In genomic region chr5:10762776-10763500, GRCh38 we compare ENCODE assay signal across 1 cellular context.
TF ChIP-seq lines count a peak whose summit lies in the region.

No MANE protein-coding gene starts in this region.

TF ChIP-seq in K562, 482 proteins besides CTCF, POLR2A, EP300 and RAD21 (continued from another document and continues in another):
- TF ChIP-seq, protein P1, sequence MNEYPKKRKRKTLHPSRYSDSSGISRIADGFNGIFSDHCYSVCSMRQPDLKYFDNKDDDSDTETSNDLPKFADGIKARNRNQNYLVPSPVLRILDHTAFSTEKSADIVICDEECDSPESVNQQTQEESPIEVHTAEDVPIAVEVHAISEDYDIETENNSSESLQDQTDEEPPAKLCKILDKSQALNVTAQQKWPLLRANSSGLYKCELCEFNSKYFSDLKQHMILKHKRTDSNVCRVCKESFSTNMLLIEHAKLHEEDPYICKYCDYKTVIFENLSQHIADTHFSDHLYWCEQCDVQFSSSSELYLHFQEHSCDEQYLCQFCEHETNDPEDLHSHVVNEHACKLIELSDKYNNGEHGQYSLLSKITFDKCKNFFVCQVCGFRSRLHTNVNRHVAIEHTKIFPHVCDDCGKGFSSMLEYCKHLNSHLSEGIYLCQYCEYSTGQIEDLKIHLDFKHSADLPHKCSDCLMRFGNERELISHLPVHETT (CRISPR knock-in tag; conservative IDR thresholded peaks at IDR 0.05 in 1 of 2, IDR thresholded peaks at IDR 0.05 in 1 of 2) = peak in 1 of 2 experiments; percentile 44; a peak in 1 of 4 replicates
- TF ChIP-seq EGR1 (conservative IDR thresholded peaks at IDR 0.05) (no peak), KLF1 (tag; IDR thresholded peaks at IDR 0.05) (no peak), DPF2 (IDR thresholded peaks at IDR 0.05) (peak; percentile 77), ZNF77 (CRISPR knock-in tag; IDR thresholded peaks at IDR 0.05) (no peak), FOXO4 (CRISPR knock-in tag; IDR thresholded peaks at IDR 0.05) (0 out of 2 replicates have a peak, but pooled peaks have one; percentile 15), MAFG (tag; conservative IDR thresholded peaks at IDR 0.05) (peak; percentile 84), BDP1 (IDR thresholded peaks at IDR 0.05; ENCODE audit: insufficient read depth, insufficient read length) (no peak), RBM22 (IDR thresholded peaks at IDR 0.05; ENCODE audit: low read depth, low read length, poor library complexity, severe bottlenecking) (no peak), RFX5 (IDR thresholded peaks at IDR 0.05; ENCODE audit: low read depth, low read length) (no peak), SMC3 (conservative IDR thresholded peaks at IDR 0.05; ENCODE audit: insufficient read depth, low read depth, low read length) (no peak), ZC3H8 (IDR thresholded peaks at IDR 0.05) (no peak), CBX1 (IDR thresholded peaks at IDR 0.05; ENCODE audit: low read depth) (no peak), ZNF277 (CRISPR knock-in tag; IDR thresholded peaks at IDR 0.05; ENCODE audit: borderline replicate concordance) (no peak), U2AF1 (optimal IDR thresholded peaks at IDR 0.05; ENCODE audit: low read depth, low read length) (no peak), XRCC3 (IDR thresholded peaks at IDR 0.05) (no peak), GABPB2 (CRISPR knock-in tag; conservative IDR thresholded peaks at IDR 0.05) (no peak), NCOA1 (IDR thresholded peaks at IDR 0.05; ENCODE audit: low read depth) (no peak), SNIP1 (IDR thresholded peaks at IDR 0.05; ENCODE audit: low read depth) (no peak), GTF2F1 (IDR thresholded peaks at IDR 0.05; ENCODE audit: low read depth, low read length) (no peak), TFAP4 (CRISPR knock-in tag; IDR thresholded peaks at IDR 0.05; ENCODE audit: borderline replicate concordance) (peak; percentile 35; the same call in 1 of the 2 replicates), CBFB (CRISPR knock-in tag; IDR thresholded peaks at IDR 0.05) (no peak), TAF15 (IDR thresholded peaks at IDR 0.05; ENCODE audit: low read depth, low read length) (no peak), HES1 (IDR thresholded peaks at IDR 0.05; ENCODE audit: low read depth) (no peak), ZNF12 (CRISPR knock-in tag; IDR thresholded peaks at IDR 0.05) (no peak), EZH2 (IDR thresholded peaks at IDR 0.05; ENCODE audit: borderline replicate concordance, low read depth, low read length) (no peak), CEBPZ (IDR thresholded peaks at IDR 0.05; ENCODE audit: borderline replicate concordance, low read depth, low read length) (no peak), SPI1 (IDR thresholded peaks at IDR 0.05; ENCODE audit: borderline replicate concordance, low read depth, low read length) (0 out of 2 replicates have a peak, but pooled peaks have one; percentile 10), HDAC2 (IDR thresholded peaks at IDR 0.05) (peak; percentile 59), E2F4 (CRISPR knock-in tag; IDR thresholded peaks at IDR 0.05; ENCODE audit: low read depth) (no peak), LEF1 (IDR thresholded peaks at IDR 0.05) (no peak), HNRNPK (IDR thresholded peaks at IDR 0.05; ENCODE audit: low read depth, low read length, poor library complexity, severe bottlenecking) (no peak), RBM25 (IDR thresholded peaks at IDR 0.05; ENCODE audit: low read depth, low read length, severe bottlenecking) (no peak), IRF2 (CRISPR knock-in tag; IDR thresholded peaks at IDR 0.05) (no peak), KAT7 (CRISPR knock-in tag; IDR thresholded peaks at IDR 0.05; ENCODE audit: borderline replicate concordance) (no peak), RBFOX2 (IDR thresholded peaks at IDR 0.05; ENCODE audit: low read depth, low read length) (no peak)
- TF ChIP-seq, protein P2, sequence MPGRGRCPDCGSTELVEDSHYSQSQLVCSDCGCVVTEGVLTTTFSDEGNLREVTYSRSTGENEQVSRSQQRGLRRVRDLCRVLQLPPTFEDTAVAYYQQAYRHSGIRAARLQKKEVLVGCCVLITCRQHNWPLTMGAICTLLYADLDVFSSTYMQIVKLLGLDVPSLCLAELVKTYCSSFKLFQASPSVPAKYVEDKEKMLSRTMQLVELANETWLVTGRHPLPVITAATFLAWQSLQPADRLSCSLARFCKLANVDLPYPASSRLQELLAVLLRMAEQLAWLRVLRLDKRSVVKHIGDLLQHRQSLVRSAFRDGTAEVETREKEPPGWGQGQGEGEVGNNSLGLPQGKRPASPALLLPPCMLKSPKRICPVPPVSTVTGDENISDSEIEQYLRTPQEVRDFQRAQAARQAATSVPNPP (IDR thresholded peaks at IDR 0.05; ENCODE audit: borderline replicate concordance, insufficient read depth, insufficient read length) = no peak
- TF ChIP-seq, protein P3, sequence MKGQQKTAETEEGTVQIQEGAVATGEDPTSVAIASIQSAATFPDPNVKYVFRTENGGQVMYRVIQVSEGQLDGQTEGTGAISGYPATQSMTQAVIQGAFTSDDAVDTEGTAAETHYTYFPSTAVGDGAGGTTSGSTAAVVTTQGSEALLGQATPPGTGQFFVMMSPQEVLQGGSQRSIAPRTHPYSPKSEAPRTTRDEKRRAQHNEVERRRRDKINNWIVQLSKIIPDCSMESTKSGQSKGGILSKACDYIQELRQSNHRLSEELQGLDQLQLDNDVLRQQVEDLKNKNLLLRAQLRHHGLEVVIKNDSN (CRISPR knock-in tag; IDR thresholded peaks at IDR 0.05) = peak; percentile 38
- TF ChIP-seq, protein P4, sequence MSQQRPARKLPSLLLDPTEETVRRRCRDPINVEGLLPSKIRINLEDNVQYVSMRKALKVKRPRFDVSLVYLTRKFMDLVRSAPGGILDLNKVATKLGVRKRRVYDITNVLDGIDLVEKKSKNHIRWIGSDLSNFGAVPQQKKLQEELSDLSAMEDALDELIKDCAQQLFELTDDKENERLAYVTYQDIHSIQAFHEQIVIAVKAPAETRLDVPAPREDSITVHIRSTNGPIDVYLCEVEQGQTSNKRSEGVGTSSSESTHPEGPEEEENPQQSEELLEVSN (IDR thresholded peaks at IDR 0.05; ENCODE audit: borderline replicate concordance in 1 of 2, extremely low read depth in 1 of 2, insufficient read depth in 1 of 2, insufficient read length in 1 of 2, low read depth in 1 of 2, low read length in 1 of 2, poor library complexity in 1 of 2, severe bottlenecking in 1 of 2) = no peak
- TF ChIP-seq, protein P5, sequence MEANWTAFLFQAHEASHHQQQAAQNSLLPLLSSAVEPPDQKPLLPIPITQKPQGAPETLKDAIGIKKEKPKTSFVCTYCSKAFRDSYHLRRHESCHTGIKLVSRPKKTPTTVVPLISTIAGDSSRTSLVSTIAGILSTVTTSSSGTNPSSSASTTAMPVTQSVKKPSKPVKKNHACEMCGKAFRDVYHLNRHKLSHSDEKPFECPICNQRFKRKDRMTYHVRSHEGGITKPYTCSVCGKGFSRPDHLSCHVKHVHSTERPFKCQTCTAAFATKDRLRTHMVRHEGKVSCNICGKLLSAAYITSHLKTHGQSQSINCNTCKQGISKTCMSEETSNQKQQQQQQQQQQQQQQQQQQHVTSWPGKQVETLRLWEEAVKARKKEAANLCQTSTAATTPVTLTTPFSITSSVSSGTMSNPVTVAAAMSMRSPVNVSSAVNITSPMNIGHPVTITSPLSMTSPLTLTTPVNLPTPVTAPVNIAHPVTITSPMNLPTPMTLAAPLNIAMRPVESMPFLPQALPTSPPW (CRISPR knock-in tag; IDR thresholded peaks at IDR 0.05) = peak; percentile 20; the same call in 1 of the 2 replicates
- TF ChIP-seq, protein P6, sequence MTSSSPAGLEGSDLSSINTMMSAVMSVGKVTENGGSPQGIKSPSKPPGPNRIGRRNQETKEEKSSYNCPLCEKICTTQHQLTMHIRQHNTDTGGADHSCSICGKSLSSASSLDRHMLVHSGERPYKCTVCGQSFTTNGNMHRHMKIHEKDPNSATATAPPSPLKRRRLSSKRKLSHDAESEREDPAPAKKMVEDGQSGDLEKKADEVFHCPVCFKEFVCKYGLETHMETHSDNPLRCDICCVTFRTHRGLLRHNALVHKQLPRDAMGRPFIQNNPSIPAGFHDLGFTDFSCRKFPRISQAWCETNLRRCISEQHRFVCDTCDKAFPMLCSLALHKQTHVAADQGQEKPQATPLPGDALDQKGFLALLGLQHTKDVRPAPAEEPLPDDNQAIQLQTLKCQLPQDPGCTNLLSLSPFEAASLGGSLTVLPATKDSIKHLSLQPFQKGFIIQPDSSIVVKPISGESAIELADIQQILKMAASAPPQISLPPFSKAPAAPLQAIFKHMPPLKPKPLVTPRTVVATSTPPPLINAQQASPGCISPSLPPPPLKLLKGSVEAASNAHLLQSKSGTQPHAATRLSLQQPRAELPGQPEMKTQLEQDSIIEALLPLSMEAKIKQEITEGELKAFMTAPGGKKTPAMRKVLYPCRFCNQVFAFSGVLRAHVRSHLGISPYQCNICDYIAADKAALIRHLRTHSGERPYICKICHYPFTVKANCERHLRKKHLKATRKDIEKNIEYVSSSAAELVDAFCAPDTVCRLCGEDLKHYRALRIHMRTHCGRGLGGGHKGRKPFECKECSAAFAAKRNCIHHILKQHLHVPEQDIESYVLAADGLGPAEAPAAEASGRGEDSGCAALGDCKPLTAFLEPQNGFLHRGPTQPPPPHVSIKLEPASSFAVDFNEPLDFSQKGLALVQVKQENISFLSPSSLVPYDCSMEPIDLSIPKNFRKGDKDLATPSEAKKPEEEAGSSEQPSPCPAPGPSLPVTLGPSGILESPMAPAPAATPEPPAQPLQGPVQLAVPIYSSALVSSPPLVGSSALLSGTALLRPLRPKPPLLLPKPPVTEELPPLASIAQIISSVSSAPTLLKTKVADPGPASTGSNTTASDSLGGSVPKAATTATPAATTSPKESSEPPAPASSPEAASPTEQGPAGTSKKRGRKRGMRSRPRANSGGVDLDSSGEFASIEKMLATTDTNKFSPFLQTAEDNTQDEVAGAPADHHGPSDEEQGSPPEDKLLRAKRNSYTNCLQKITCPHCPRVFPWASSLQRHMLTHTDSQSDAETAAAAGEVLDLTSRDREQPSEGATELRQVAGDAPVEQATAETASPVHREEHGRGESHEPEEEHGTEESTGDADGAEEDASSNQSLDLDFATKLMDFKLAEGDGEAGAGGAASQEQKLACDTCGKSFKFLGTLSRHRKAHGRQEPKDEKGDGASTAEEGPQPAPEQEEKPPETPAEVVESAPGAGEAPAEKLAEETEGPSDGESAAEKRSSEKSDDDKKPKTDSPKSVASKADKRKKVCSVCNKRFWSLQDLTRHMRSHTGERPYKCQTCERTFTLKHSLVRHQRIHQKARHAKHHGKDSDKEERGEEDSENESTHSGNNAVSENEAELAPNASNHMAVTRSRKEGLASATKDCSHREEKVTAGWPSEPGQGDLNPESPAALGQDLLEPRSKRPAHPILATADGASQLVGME (CRISPR knock-in tag; IDR thresholded peaks at IDR 0.05) = no peak
